In the genomic region with DNA sequence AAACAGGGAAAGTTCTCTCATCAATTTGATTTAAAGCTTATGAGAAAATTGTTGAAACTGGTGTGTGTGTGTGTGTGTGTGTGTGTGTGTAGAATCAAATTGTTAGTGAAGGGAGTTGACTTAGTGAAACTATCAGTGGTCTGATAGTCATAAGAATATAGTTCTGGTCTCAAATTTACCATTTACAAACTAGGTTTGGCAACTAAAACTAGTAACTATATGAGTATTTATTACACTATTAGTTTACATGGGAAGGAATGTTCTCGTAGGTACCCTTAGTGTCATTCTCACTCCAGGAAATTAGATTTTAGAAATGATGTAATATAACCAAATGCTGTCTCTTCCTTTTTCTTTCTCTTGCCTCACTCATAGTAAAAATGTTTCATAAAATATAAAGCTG, we compare ENCODE assay signal across 27 cellular contexts. TPM values are rescaled to one million over a fixed set of nuclear protein-coding genes. Genes with fewer than 3 reads are reported as not detected.
"Had no signal": no experiment of that assay in that cellular context is flagged by ENCODE, and none has a peak within 500 bp of the region (broad histone marks: within the 10 kb centered on the region; RNA-seq: fewer than 3 reads in every experiment).

No MANE protein-coding gene starts in this region.

- H3K4me3 Mint-ChIP-seq: mesothelial cell of epicardium; naive B cell; nephron progenitor cell; stimulated activated memory B cell treated with anti-CD40 and anti-IgM and Interleukin-4, amounts not matched to agents 10 μg/mL and 1 μg/mL and 100 μg/mL, for 72 hours; stimulated activated naive CD8-positive, alpha-beta T cell treated with anti-CD3 and anti-CD28 coated beads, Interleukin-15, Interleukin-2, amounts not matched to agents 100 ng/mL and 50 ng/mL, for 24 hours had no signal

- H3K36me3 Mint-ChIP-seq: naive B cell; stimulated activated memory B cell treated with anti-CD40 and anti-IgM and Interleukin-4, amounts not matched to agents 10 μg/mL and 1 μg/mL and 100 μg/mL, for 72 hours had no signal

- H3K9me3 Mint-ChIP-seq: nephron progenitor cell; stimulated activated memory B cell treated with anti-CD40 and anti-IgM and Interleukin-4, amounts not matched to agents 10 μg/mL and 1 μg/mL and 100 μg/mL, for 72 hours; stimulated activated naive CD8-positive, alpha-beta T cell treated with anti-CD3 and anti-CD28 coated beads, Interleukin-15, Interleukin-2, amounts not matched to agents 100 ng/mL and 50 ng/mL, for 24 hours had no signal

- H3K27ac Mint-ChIP-seq: mesothelial cell of epicardium; naive B cell; nephron progenitor cell; stimulated activated memory B cell treated with anti-CD40 and anti-IgM and Interleukin-4, amounts not matched to agents 10 μg/mL and 1 μg/mL and 100 μg/mL, for 72 hours; stimulated activated naive CD8-positive, alpha-beta T cell treated with anti-CD3 and anti-CD28 coated beads, Interleukin-15, Interleukin-2, amounts not matched to agents 100 ng/mL and 50 ng/mL, for 24 hours had no signal

- H3K27me3 Mint-ChIP-seq: naive B cell; stimulated activated memory B cell treated with anti-CD40 and anti-IgM and Interleukin-4, amounts not matched to agents 10 μg/mL and 1 μg/mL and 100 μg/mL, for 72 hours; stimulated activated naive CD8-positive, alpha-beta T cell treated with anti-CD3 and anti-CD28 coated beads, Interleukin-15, Interleukin-2, amounts not matched to agents 100 ng/mL and 50 ng/mL, for 24 hours had no signal

- ATAC-seq: heart right ventricle; left cardiac atrium; left lung; mucosa of descending colon; psoas muscle; right cardiac atrium; stimulated activated memory B cell treated with anti-CD40 and anti-IgM and Interleukin-4, amounts not matched to agents 10 μg/mL and 1 μg/mL and 100 μg/mL, for 72 hours; upper lobe of right lung had no signal

- DNase-seq: dermis blood vessel endothelial cell; effector memory CD4-positive, alpha-beta T cell; foreskin melanocyte; glutamatergic neuron; heart right ventricle; hippocampal formation; left cardiac atrium; left lung; mesenchymal stem cell; mucosa of descending colon; naive B cell; nephron progenitor cell; nucleus accumbens; psoas muscle; right cardiac atrium; sigmoid colon; stimulated activated CD4-positive, alpha-beta T cell treated with anti-CD3 and anti-CD28 coated beads, Interleukin-4, amount 100 ng/mL, for 4 hours; transverse colon; upper lobe of right lung; uterus had no signal

- H3K4me1 Mint-ChIP-seq: naive B cell; nephron progenitor cell; stimulated activated memory B cell treated with anti-CD40 and anti-IgM and Interleukin-4, amounts not matched to agents 10 μg/mL and 1 μg/mL and 100 μg/mL, for 72 hours had no signal

RNA-seq across cellular contexts. Expression of a gene that starts 11.9 kb away (rescaled TPM):
- total RNA-seq: epithelial cell of proximal tubule, esophagus muscularis mucosa, fibroblast of lung, heart right ventricle, kidney epithelial cell, left cardiac atrium, psoas muscle, right cardiac atrium, sigmoid colon had no signal
